1 cellular context compared by ENCODE assay signal in the genomic region with DNA sequence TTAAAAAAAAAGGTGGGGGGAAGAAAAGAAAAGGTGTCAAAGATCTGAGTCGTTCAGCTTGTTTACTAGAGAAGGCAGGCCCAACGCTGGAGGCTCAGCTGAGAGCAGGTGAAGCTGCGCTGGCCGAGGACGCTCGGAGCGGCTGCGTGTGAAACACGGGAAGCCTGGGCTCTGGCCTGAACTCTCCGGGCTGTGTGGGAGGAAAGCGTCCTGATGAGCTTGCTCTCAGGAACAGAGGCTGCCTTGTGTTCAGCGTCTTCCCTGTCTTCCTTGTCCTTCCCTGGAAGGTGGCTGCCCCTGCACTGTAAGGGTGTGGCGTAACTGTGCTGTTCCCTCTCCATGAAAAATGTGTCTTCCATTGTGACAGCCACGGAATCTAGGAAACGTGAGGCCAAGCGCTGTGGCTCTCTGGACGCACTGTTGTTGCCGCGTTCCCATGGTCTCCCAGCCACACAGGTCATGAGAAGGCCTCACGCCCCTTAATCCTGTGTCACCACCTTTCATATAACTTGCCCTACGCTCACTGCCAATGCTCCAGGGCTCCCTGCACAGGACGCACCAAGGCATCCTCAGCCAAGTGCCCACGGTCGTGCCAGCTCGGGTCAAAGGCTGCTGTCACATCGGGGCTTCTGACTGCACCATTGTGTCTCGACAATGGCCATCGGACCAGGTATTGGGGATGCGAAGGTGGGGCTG.
TF ChIP-seq lines count a peak whose summit lies in the region.

No MANE protein-coding gene starts in this region.

TF ChIP-seq in GM23338, 12 proteins besides CTCF, POLR2A, EP300 and RAD21 (continued from another document):
- TF ChIP-seq, protein P1, sequence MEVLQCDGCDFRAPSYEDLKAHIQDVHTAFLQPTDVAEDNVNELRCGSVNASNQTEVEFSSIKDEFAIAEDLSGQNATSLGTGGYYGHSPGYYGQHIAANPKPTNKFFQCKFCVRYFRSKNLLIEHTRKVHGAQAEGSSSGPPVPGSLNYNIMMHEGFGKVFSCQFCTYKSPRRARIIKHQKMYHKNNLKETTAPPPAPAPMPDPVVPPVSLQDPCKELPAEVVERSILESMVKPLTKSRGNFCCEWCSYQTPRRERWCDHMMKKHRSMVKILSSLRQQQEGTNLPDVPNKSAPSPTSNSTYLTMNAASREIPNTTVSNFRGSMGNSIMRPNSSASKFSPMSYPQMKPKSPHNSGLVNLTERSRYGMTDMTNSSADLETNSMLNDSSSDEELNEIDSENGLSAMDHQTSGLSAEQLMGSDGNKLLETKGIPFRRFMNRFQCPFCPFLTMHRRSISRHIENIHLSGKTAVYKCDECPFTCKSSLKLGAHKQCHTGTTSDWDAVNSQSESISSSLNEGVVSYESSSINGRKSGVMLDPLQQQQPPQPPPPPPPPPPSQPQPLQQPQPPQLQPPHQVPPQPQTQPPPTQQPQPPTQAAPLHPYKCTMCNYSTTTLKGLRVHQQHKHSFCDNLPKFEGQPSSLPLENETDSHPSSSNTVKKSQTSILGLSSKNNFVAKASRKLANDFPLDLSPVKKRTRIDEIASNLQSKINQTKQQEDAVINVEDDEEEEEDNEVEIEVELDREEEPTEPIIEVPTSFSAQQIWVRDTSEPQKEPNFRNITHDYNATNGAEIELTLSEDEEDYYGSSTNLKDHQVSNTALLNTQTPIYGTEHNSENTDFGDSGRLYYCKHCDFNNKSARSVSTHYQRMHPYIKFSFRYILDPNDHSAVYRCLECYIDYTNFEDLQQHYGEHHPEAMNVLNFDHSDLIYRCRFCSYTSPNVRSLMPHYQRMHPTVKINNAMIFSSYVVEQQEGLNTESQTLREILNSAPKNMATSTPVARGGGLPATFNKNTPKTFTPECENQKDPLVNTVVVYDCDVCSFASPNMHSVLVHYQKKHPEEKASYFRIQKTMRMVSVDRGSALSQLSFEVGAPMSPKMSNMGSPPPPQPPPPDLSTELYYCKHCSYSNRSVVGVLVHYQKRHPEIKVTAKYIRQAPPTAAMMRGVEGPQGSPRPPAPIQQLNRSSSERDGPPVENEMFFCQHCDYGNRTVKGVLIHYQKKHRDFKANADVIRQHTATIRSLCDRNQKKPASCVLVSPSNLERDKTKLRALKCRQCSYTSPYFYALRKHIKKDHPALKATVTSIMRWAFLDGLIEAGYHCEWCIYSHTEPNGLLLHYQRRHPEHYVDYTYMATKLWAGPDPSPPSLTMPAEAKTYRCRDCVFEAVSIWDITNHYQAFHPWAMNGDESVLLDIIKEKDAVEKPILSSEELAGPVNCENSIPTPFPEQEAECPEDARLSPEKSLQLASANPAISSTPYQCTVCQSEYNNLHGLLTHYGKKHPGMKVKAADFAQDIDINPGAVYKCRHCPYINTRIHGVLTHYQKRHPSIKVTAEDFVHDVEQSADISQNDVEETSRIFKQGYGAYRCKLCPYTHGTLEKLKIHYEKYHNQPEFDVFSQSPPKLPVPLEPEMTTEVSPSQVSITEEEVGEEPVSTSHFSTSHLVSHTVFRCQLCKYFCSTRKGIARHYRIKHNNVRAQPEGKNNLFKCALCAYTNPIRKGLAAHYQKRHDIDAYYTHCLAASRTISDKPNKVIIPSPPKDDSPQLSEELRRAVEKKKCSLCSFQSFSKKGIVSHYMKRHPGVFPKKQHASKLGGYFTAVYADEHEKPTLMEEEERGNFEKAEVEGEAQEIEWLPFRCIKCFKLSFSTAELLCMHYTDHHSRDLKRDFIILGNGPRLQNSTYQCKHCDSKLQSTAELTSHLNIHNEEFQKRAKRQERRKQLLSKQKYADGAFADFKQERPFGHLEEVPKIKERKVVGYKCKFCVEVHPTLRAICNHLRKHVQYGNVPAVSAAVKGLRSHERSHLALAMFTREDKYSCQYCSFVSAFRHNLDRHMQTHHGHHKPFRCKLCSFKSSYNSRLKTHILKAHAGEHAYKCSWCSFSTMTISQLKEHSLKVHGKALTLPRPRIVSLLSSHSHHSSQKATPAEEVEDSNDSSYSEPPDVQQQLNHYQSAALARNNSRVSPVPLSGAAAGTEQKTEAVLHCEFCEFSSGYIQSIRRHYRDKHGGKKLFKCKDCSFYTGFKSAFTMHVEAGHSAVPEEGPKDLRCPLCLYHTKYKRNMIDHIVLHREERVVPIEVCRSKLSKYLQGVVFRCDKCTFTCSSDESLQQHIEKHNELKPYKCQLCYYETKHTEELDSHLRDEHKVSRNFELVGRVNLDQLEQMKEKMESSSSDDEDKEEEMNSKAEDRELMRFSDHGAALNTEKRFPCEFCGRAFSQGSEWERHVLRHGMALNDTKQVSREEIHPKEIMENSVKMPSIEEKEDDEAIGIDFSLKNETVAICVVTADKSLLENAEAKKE (CRISPR knock-in tag; IDR thresholded peaks at IDR 0.05): no peak
- TF ChIP-seq NANOG (IDR thresholded peaks at IDR 0.05; ENCODE audit: borderline replicate concordance): no peak
- TF ChIP-seq, protein P2, sequence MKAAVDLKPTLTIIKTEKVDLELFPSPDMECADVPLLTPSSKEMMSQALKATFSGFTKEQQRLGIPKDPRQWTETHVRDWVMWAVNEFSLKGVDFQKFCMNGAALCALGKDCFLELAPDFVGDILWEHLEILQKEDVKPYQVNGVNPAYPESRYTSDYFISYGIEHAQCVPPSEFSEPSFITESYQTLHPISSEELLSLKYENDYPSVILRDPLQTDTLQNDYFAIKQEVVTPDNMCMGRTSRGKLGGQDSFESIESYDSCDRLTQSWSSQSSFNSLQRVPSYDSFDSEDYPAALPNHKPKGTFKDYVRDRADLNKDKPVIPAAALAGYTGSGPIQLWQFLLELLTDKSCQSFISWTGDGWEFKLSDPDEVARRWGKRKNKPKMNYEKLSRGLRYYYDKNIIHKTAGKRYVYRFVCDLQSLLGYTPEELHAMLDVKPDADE (IDR thresholded peaks at IDR 0.05): no peak
- TF ChIP-seq, protein P3, sequence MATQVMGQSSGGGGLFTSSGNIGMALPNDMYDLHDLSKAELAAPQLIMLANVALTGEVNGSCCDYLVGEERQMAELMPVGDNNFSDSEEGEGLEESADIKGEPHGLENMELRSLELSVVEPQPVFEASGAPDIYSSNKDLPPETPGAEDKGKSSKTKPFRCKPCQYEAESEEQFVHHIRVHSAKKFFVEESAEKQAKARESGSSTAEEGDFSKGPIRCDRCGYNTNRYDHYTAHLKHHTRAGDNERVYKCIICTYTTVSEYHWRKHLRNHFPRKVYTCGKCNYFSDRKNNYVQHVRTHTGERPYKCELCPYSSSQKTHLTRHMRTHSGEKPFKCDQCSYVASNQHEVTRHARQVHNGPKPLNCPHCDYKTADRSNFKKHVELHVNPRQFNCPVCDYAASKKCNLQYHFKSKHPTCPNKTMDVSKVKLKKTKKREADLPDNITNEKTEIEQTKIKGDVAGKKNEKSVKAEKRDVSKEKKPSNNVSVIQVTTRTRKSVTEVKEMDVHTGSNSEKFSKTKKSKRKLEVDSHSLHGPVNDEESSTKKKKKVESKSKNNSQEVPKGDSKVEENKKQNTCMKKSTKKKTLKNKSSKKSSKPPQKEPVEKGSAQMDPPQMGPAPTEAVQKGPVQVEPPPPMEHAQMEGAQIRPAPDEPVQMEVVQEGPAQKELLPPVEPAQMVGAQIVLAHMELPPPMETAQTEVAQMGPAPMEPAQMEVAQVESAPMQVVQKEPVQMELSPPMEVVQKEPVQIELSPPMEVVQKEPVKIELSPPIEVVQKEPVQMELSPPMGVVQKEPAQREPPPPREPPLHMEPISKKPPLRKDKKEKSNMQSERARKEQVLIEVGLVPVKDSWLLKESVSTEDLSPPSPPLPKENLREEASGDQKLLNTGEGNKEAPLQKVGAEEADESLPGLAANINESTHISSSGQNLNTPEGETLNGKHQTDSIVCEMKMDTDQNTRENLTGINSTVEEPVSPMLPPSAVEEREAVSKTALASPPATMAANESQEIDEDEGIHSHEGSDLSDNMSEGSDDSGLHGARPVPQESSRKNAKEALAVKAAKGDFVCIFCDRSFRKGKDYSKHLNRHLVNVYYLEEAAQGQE (IDR thresholded peaks at IDR 0.05; ENCODE audit: unreplicated experiment): no peak
- TF ChIP-seq POLR2AphosphoS5 (IDR thresholded peaks at IDR 0.05; ENCODE audit: low read depth): no peak
